ENCODE assay signal across 9 cellular contexts in genomic region chr19:37979547-37980082, GRCh38.
DNase-seq lines count a peak whose midpoint lies in the region; ATAC-seq, FAIRE-seq and TF ChIP-seq lines count a peak whose summit lies in the region.
"Had no signal": no experiment of that assay in that cellular context is flagged by ENCODE, and none has a peak within 500 bp of the region (broad histone marks: within the 10 kb centered on the region; RNA-seq: fewer than 3 reads in every experiment).

No MANE protein-coding gene starts in this region.

- no peaks in the 10 kb centered on the region for H3K36me3 ChIP-seq in Karpas-422 (ENCODE audit: insufficient read depth, low read length)
- H3K36me3 ChIP-seq in H1 (ENCODE audit: control insufficient read depth in 2 of 4, insufficient read depth in 4 of 4, low read length in 3 of 4) = no peaks in the 10 kb centered on the region; a peak in 2 of 8 replicates
- no peaks in the 10 kb centered on the region for H3K36me3 ChIP-seq in upper lobe of right lung
- no peaks in the 10 kb centered on the region for H3K36me3 ChIP-seq in right atrium auricular region

- DNase-seq in NCI-H187 (lab: John Stamatoyannopoulos, UW) (peak; percentile 21 to 26), NCI-H187 treated with DMSO at 0.1 percent for 48 hours (lab: John Stamatoyannopoulos, UW) (no peak), Karpas-422 (no peak), H1 (ENCODE audit: low read depth in 1 of 2, low spot score in 2 of 2) (no peak), upper lobe of right lung (peak; percentile 75), right atrium auricular region (ENCODE audit: low spot score) (no peak), pons (ENCODE audit: low spot score) (no peak)
- DNase-seq: Kasumi-1 had no signal

- TF ChIP-seq CTCF in H1 (IDR thresholded peaks at IDR 0.05; ENCODE audit: control extremely low read depth in 1 of 3, insufficient read depth in 1 of 3, low read depth in 1 of 3, low read length in 3 of 3) (no peak), upper lobe of right lung (IDR thresholded peaks at IDR 0.05) (no peak), right atrium auricular region (IDR thresholded peaks at IDR 0.05) (no peak)

- ATAC-seq in upper lobe of right lung (peak; percentile 62), GM21737 (IDR thresholded peaks at IDR 0.05; ENCODE audit: unreplicated experiment) (no peak)

- H3K4ac ChIP-seq in H1 (replicated peaks; ENCODE audit: insufficient read length, low read depth, low read length) = no peak overlapping the region

- no peak overlapping the region for H4K91ac ChIP-seq in H1 (replicated peaks; ENCODE audit: insufficient read length, low read length)

- no peak for FAIRE-seq in H1 (lab: Jason Lieb, UNC)

- H3K79me1 ChIP-seq in H1 (ENCODE audit: low read depth, low read length) = peaks cover 11% of the 10 kb centered on the region; the same call in 1 of the 2 replicates

- no peak overlapping the region for H2BK20ac ChIP-seq in H1 (ENCODE audit: low read length)

- H3K9ac ChIP-seq in Karpas-422 (ENCODE audit: low read length) (peak overlapping the region; percentile 62), H1 (replicated peaks in 1 of 4; ENCODE audit: extremely low read depth in 1 of 4, low read depth in 3 of 4, low read length in 3 of 4) (no peak overlapping the region)

- no peak for TF ChIP-seq EP300 in H1 (IDR thresholded peaks at IDR 0.05; ENCODE audit: borderline replicate concordance in 1 of 2, low read depth in 2 of 2, low read length in 2 of 2)

- H3K9me2 ChIP-seq in Karpas-422 (replicated peaks; ENCODE audit: insufficient read depth, low read length) = no peaks in the 10 kb centered on the region

- TF ChIP-seq RAD21 in H1 (IDR thresholded peaks at IDR 0.05 in 1 of 2, conservative IDR thresholded peaks at IDR 0.05 in 1 of 2; ENCODE audit: low read depth in 2 of 2, low read length in 2 of 2) = no peak

- H3K27ac ChIP-seq in Karpas-422 (ENCODE audit: low read length) (peak overlapping the region; percentile 90), H1 (ENCODE audit: low read depth, low read length) (peak overlapping the region; percentile 28; the same call in 1 of the 2 replicates), upper lobe of right lung (peak overlapping the region; percentile 39), right atrium auricular region (no peak overlapping the region)

- no peak overlapping the region for H2BK120ac ChIP-seq in H1 (replicated peaks; ENCODE audit: low read depth, low read length)

- intact Hi-C loops in upper lobe of right lung (cut with DNase I) = no loop called here

- H2BK15ac ChIP-seq in H1 (ENCODE audit: low read length) = no peak overlapping the region

- no peak overlapping the region for H2AFZ ChIP-seq in Karpas-422 (ENCODE audit: low read length)
- H2AFZ ChIP-seq in H1 (ENCODE audit: low read length) = no peak overlapping the region

- CTCF ChIA-PET in H1 (lab: Charles Lee; ENCODE audit: partially characterized antibody) = interaction anchor here (0.9 kb wide), 1 partner anchor 49 kb away, joined by 3 read pairs; no protein-coding TSS in a partner anchor

- H3K79me2 ChIP-seq in Karpas-422 (ENCODE audit: low read length) (peaks cover 99% of the 10 kb centered on the region), H1 (ENCODE audit: control insufficient read depth in 1 of 2, insufficient read depth in 2 of 2, low read length in 2 of 2) (peaks cover 0 to 47% of the 10 kb centered on the region in 2 experiments; a peak in 2 of 4 replicates)

- H2BK12ac ChIP-seq in H1 (ENCODE audit: low read depth, low read length) = no peak overlapping the region

- peak overlapping the region; percentile 41 for H4K5ac ChIP-seq in H1 (ENCODE audit: insufficient read length, low read depth, low read length)

- H3K23me2 ChIP-seq in H1 (ENCODE audit: low read depth, low read length) = no peaks in the 10 kb centered on the region

- no peak for TF ChIP-seq POLR2A in H1 (IDR thresholded peaks at IDR 0.05; ENCODE audit: control extremely low read depth in 1 of 2, low read depth in 2 of 2, low read length in 2 of 2)

- H3K9me3 ChIP-seq in Karpas-422 (ENCODE audit: low read length) (no peaks in the 10 kb centered on the region), H1 (ENCODE audit: insufficient read depth in 2 of 2, low read depth in 1 of 2, low read length in 1 of 2) (no peaks in the 10 kb centered on the region), upper lobe of right lung (no peaks in the 10 kb centered on the region), right atrium auricular region (no peaks in the 10 kb centered on the region)

- peak overlapping the region; percentile 67; the same call in 1 of the 2 replicates for H2BK5ac ChIP-seq in H1 (ENCODE audit: low read depth, low read length)

- no peak overlapping the region for H3K14ac ChIP-seq in H1 (ENCODE audit: insufficient read length)

- H3K4me1 ChIP-seq in Karpas-422 (ENCODE audit: low read length) (peaks cover 85% of the 10 kb centered on the region), H1 (replicated peaks in 1 of 4; ENCODE audit: control insufficient read depth in 3 of 4, insufficient read depth in 4 of 4, low read length in 3 of 4) (peaks cover 0 to 6% (median 1%) of the 10 kb centered on the region in 4 experiments; a peak in 1 of 7 replicates), upper lobe of right lung (peaks cover 23% of the 10 kb centered on the region), right atrium auricular region (peaks cover 0 to 9% of the 10 kb centered on the region in 2 donors)

- POLR2A ChIA-PET in H1 (lab: Charles Lee; ENCODE audit: partially characterized antibody) = no interaction called here

- no peak overlapping the region for H3K4me3 ChIP-seq in Karpas-422 (ENCODE audit: low read length)
- no peak overlapping the region for H3K4me3 ChIP-seq in H1 (ENCODE audit: extremely low read depth in 1 of 4, insufficient read depth in 2 of 4, low read depth in 3 of 4, low read length in 4 of 4)
- no peak overlapping the region for H3K4me3 ChIP-seq in upper lobe of right lung
- H3K4me3 ChIP-seq in right atrium auricular region = no peak overlapping the region

- no peak overlapping the region for H3K18ac ChIP-seq in H1 (ENCODE audit: extremely low read depth, low read length)

- H4K8ac ChIP-seq in H1 (ENCODE audit: extremely low read depth, insufficient read depth, low read length) = peak overlapping the region; percentile 72; the same call in 1 of the 2 replicates

- H3K56ac ChIP-seq in H1 (replicated peaks; ENCODE audit: insufficient read length, low read depth, low read length) = no peak overlapping the region

- no peaks in the 10 kb centered on the region for H3K27me3 ChIP-seq in Karpas-422 (ENCODE audit: low read length)
- no peaks in the 10 kb centered on the region for H3K27me3 ChIP-seq in H1 (replicated peaks in 1 of 4; ENCODE audit: control insufficient read depth in 3 of 4, extremely low read depth in 1 of 4, insufficient read depth in 3 of 4, low read length in 3 of 4)
- no peaks in the 10 kb centered on the region for H3K27me3 ChIP-seq in upper lobe of right lung
- no peaks in the 10 kb centered on the region for H3K27me3 ChIP-seq in right atrium auricular region

- 91% methylated on average over 13 of the region's 13 CpGs; no CpG with 5 or more reads in 1 of the 2 experiments for WGBS in H1 (ENCODE audit: extremely low coverage in 1 of 2, insufficient coverage in 1 of 2, insufficient read length in 1 of 2, insufficient replicate concordance in 2 of 2, low coverage in 1 of 2, low lambda C conversion rate in 2 of 2, missing lambda C conversion rate in 1 of 2), 2 experiments

- H4K20me1 ChIP-seq in Karpas-422 (ENCODE audit: insufficient read depth, low read depth, low read length) = no peaks in the 10 kb centered on the region
- peaks cover 2 to 5% of the 10 kb centered on the region in 2 experiments for H4K20me1 ChIP-seq in H1 (replicated peaks in 1 of 2; ENCODE audit: control insufficient read depth in 1 of 2, insufficient read depth in 2 of 2, low read length in 2 of 2)

- no peak overlapping the region for H2AK5ac ChIP-seq in H1 (ENCODE audit: low read depth, low read length)

- peak overlapping the region; percentile 55 for H3K4me2 ChIP-seq in Karpas-422 (ENCODE audit: low read depth, low read length, poor library complexity, severe bottlenecking)
- no peak overlapping the region for H3K4me2 ChIP-seq in H1 (ENCODE audit: insufficient read depth in 1 of 2, low read depth in 2 of 2, low read length in 2 of 2)

- H3K23ac ChIP-seq in H1 (ENCODE audit: insufficient read length) = no peak overlapping the region

TF ChIP-seq in H1, 55 proteins besides CTCF, POLR2A, EP300 and RAD21 (continues in another document):
- TF ChIP-seq POLR2AphosphoS5 (IDR thresholded peaks at IDR 0.05; ENCODE audit: low read depth, low read length) (no peak), ATF2 (IDR thresholded peaks at IDR 0.05; ENCODE audit: low read length) (no peak), KDM4A (IDR thresholded peaks at IDR 0.05; ENCODE audit: low read depth, low read length, severe bottlenecking) (no peak), MAFK (IDR thresholded peaks at IDR 0.05; ENCODE audit: low read depth, low read length) (no peak), SAP30 (IDR thresholded peaks at IDR 0.05; ENCODE audit: insufficient read depth, insufficient replicate concordance, low read length) (no peak), KDM1A (IDR thresholded peaks at IDR 0.05; ENCODE audit: borderline replicate concordance, low read length) (no peak), SRF (IDR thresholded peaks at IDR 0.05; ENCODE audit: low read depth, low read length) (no peak), CHD1 (IDR thresholded peaks at IDR 0.05; ENCODE audit: low read depth, low read length) (no peak), POU5F1 (IDR thresholded peaks at IDR 0.05; ENCODE audit: low read depth, low read length) (no peak), CTBP2 (IDR thresholded peaks at IDR 0.05; ENCODE audit: borderline replicate concordance, insufficient read depth, insufficient read length, low read length) (no peak), CREB1 (IDR thresholded peaks at IDR 0.05) (no peak), USF2 (IDR thresholded peaks at IDR 0.05; ENCODE audit: low read length) (no peak)

Comparison
In these comparisons a context has a peak if more than half of its experiments do, and no peak if none do; other contexts are left out.
1. DNase-seq: peak in NCI-H187 (2 of 2) and upper lobe of right lung (single experiment); none in NCI-H187 treated with DMSO at 0.1 percent for 48 hours (single experiment), Karpas-422 (single experiment), H1 (0 of 2), right atrium auricular region (single experiment) and pons (single experiment).
2. H3K27ac ChIP-seq: peak in Karpas-422 (single experiment), H1 (single experiment) and upper lobe of right lung (single experiment); none in right atrium auricular region (0 of 2).